In genomic region chr1:235160965-235161684, GRCh38 we compare ENCODE assay signal across 1 cellular context.
TF ChIP-seq lines count a peak whose summit lies in the region.

RBM34 (minus strand) TSS chr1:235161250; CDS start chr1:235161226, 24 bp downstream.

TF ChIP-seq in K562, 482 proteins besides CTCF, POLR2A, EP300 and RAD21 (continued from another document and continues in another):
- no peak for TF ChIP-seq ATF3 (IDR thresholded peaks at IDR 0.05)
- no peak; the same call in 1 of the 2 replicates for TF ChIP-seq ATF3 (CRISPR knock-in tag; conservative IDR thresholded peaks at IDR 0.05)
- 0 out of 2 replicates have a peak, but pooled peaks have one; percentile 14 for TF ChIP-seq CHAMP1 (IDR thresholded peaks at IDR 0.05)
- peak; percentile 100 for TF ChIP-seq GTF2E2 (tag; IDR thresholded peaks at IDR 0.05)
- TF ChIP-seq ZNF408 (CRISPR knock-in tag; IDR thresholded peaks at IDR 0.05; ENCODE audit: low read depth) = no peak
- no peak for TF ChIP-seq HNRNPUL1 (IDR thresholded peaks at IDR 0.05; ENCODE audit: low read length)
- peak; percentile 89 for TF ChIP-seq CTBP1 (IDR thresholded peaks at IDR 0.05; ENCODE audit: borderline replicate concordance)
- 0 out of 2 replicates have a peak, but pooled peaks have one; percentile 82 for TF ChIP-seq ZNF511 (CRISPR knock-in tag; IDR thresholded peaks at IDR 0.05)
- no peak for TF ChIP-seq PRDM10 (IDR thresholded peaks at IDR 0.05; ENCODE audit: partially characterized antibody)
- TF ChIP-seq HSF4 (CRISPR knock-in tag; IDR thresholded peaks at IDR 0.05; ENCODE audit: borderline replicate concordance) = no peak
- TF ChIP-seq KLF1 (tag; IDR thresholded peaks at IDR 0.05) = peak; percentile 82
- peak; percentile 97 for TF ChIP-seq GATAD2B (IDR thresholded peaks at IDR 0.05; ENCODE audit: borderline replicate concordance)
- 0 out of 2 replicates have a peak, but pooled peaks have one; percentile 60 for TF ChIP-seq RREB1 (CRISPR knock-in tag; IDR thresholded peaks at IDR 0.05)
- TF ChIP-seq SAFB2 (IDR thresholded peaks at IDR 0.05; ENCODE audit: borderline replicate concordance, low read depth, low read length, severe bottlenecking) = no peak
- no peak; the same call in 1 of the 2 replicates for TF ChIP-seq SMAD3 (CRISPR knock-in tag; conservative IDR thresholded peaks at IDR 0.05)
- TF ChIP-seq POLR3A (IDR thresholded peaks at IDR 0.05; ENCODE audit: borderline replicate concordance, extremely low read depth, insufficient read depth, insufficient read length) = no peak
- peak in 1 of 2 experiments; percentile 64; a peak in 1 of 4 replicates for TF ChIP-seq ZMIZ1 (IDR thresholded peaks at IDR 0.05; ENCODE audit: low read depth in 2 of 2, low read length in 2 of 2)
- peak; percentile 71; the same call in 1 of the 2 replicates for TF ChIP-seq SMAD4 (CRISPR knock-in tag; conservative IDR thresholded peaks at IDR 0.05)
- TF ChIP-seq CLOCK (CRISPR knock-in tag; IDR thresholded peaks at IDR 0.05; ENCODE audit: borderline replicate concordance) = no peak
- no peak for TF ChIP-seq SIRT6 (IDR thresholded peaks at IDR 0.05; ENCODE audit: low read depth, low read length)
- no peak for TF ChIP-seq MTF1 (CRISPR knock-in tag; IDR thresholded peaks at IDR 0.05; ENCODE audit: borderline replicate concordance)
- no peak for TF ChIP-seq ZFP30 (CRISPR knock-in tag; IDR thresholded peaks at IDR 0.05; ENCODE audit: borderline replicate concordance)
- TF ChIP-seq ZFP1 (CRISPR knock-in tag; IDR thresholded peaks at IDR 0.05) = peak; percentile 72; the same call in 1 of the 2 replicates
- no peak for TF ChIP-seq EZH2 (IDR thresholded peaks at IDR 0.05; ENCODE audit: borderline replicate concordance, low read depth, low read length)
- TF ChIP-seq ZNF449 (CRISPR knock-in tag; IDR thresholded peaks at IDR 0.05) = no peak
- peak; percentile 74 for TF ChIP-seq VEZF1 (CRISPR knock-in tag; IDR thresholded peaks at IDR 0.05)
- 0 out of 2 replicates have a peak, but pooled peaks have one; percentile 47 for TF ChIP-seq ZNF324 (CRISPR knock-in tag; IDR thresholded peaks at IDR 0.05)
- TF ChIP-seq GATA2 (CRISPR knock-in tag; IDR thresholded peaks at IDR 0.05) = no peak
- TF ChIP-seq CHD1 (IDR thresholded peaks at IDR 0.05; ENCODE audit: low read length) = no peak
- no peak for TF ChIP-seq XRCC3 (IDR thresholded peaks at IDR 0.05)
